ENCODE assay signal across 9 cellular contexts in the genomic region with DNA sequence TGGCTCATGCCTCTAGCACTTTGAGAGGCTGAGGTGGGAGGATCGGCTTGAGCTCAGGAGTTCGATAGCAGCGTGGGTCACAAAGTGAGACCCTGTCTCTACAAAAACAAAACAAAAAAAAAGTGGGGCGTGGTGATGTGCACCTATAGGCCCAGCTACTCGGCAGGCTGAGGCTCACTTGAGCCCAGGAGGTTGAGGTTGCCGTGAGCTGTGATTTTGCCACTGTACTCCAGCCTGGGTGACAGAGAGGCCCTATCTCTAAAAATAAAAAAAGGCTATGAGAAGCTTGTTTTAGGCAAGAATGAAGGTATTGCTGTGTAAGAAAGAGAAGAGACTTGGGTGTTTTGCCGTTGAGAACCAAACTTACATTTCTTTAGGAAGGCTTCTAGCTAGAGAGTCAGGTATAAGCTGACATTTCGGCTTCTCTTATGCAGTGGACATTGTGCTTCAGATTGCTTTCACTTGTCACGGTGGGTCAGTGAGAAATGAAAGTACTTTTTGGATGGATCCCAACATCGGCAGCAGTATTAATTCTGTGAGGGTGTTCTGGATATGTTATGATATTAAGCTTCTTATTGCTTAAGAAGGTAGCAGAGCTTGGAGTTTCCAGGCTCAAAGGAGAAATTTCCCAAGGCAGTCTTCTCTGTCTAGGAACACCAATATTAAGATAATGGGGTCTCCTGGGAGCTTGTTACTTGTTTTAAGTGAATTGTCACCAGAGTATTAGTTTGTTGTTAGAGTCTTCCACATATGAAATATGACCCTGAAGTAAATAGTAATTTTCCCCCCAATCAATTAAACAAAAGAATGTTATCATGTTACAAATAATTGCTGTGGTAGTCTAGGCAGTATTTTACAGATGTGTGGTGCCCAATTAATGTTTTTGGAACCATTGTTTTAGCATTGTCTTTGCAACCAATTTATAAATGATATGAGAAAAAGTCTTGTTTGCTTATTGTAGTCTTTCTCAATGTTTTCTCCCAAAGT. TPM values are rescaled to one million over a fixed set of nuclear protein-coding genes. Genes with fewer than 3 reads are reported as not detected.
DNase-seq lines count a peak whose midpoint lies in the region; ATAC-seq and TF ChIP-seq lines count a peak whose summit lies in the region.
"Had no signal": no experiment of that assay in that cellular context is flagged by ENCODE, and none has a peak within 500 bp of the region (broad histone marks: within the 10 kb centered on the region; RNA-seq: fewer than 3 reads in every experiment).

No MANE protein-coding gene starts in this region.

- H3K4me1 ChIP-seq in CD4-positive, CD25-positive, alpha-beta regulatory T cell (ENCODE audit: control insufficient read depth, insufficient read depth, low read length, poor library complexity, severe bottlenecking), result peaks cover 82% of the 10 kb centered on the region

- no peak for ATAC-seq in CD4-positive, CD25-positive, alpha-beta regulatory T cell (ENCODE audit: low read depth in 2 of 2)
- ATAC-seq in natural killer cell treated with Interleukin-12 subunit alpha and Interleukin-12 subunit beta and Interleukin-15 and Interleukin-18, amount 100 ng/mL, for 72 hours, result no peak
- no peak for ATAC-seq in GM19397 (IDR thresholded peaks at IDR 0.05; ENCODE audit: unreplicated experiment)

- H3K27ac ChIP-seq in CD4-positive, CD25-positive, alpha-beta regulatory T cell (ENCODE audit: insufficient read depth, low read length, poor library complexity, severe bottlenecking), result peak overlapping the region; percentile 55
- peak overlapping the region; percentile 33 to 35 for H3K27ac ChIP-seq in coronary artery

- no peaks in the 10 kb centered on the region for H3K9me3 Mint-ChIP-seq in CD4-positive, CD25-positive, alpha-beta regulatory T cell
- no peaks in the 10 kb centered on the region for H3K9me3 Mint-ChIP-seq in natural killer cell treated with Interleukin-12 subunit alpha and Interleukin-12 subunit beta and Interleukin-15 and Interleukin-18, amount 100 ng/mL, for 72 hours

- H3K27ac Mint-ChIP-seq in CD4-positive, CD25-positive, alpha-beta regulatory T cell, result peak overlapping the region; percentile 72 to 94 (median 83)
- H3K27ac Mint-ChIP-seq in natural killer cell treated with Interleukin-12 subunit alpha and Interleukin-12 subunit beta and Interleukin-15 and Interleukin-18, amount 100 ng/mL, for 72 hours, result peak overlapping the region in 1 of 2 donors; percentile 74

- peak overlapping the region; percentile 61 for H3K4me3 ChIP-seq in CD4-positive, CD25-positive, alpha-beta regulatory T cell (ENCODE audit: low read depth, low read length)
- H3K4me3 ChIP-seq in coronary artery, result peak overlapping the region; percentile 43

- H3K4me1 Mint-ChIP-seq in CD4-positive, CD25-positive, alpha-beta regulatory T cell, result peaks cover 43 to 88% (median 72%) of the 10 kb centered on the region in 4 donors
- H3K4me1 Mint-ChIP-seq in natural killer cell treated with Interleukin-12 subunit alpha and Interleukin-12 subunit beta and Interleukin-15 and Interleukin-18, amount 100 ng/mL, for 72 hours (ENCODE audit: low read depth in 2 of 2), result peaks cover 52 to 57% of the 10 kb centered on the region in 2 donors

- H3K36me3 Mint-ChIP-seq in CD4-positive, CD25-positive, alpha-beta regulatory T cell, result peaks cover 18% of the 10 kb centered on the region
- H3K36me3 Mint-ChIP-seq in natural killer cell treated with Interleukin-12 subunit alpha and Interleukin-12 subunit beta and Interleukin-15 and Interleukin-18, amount 100 ng/mL, for 72 hours, result no peaks in the 10 kb centered on the region

- TF ChIP-seq CTCF in coronary artery (IDR thresholded peaks at IDR 0.05), result no peak

- peaks cover 27% of the 10 kb centered on the region for H3K36me3 ChIP-seq in CD4-positive, CD25-positive, alpha-beta regulatory T cell (ENCODE audit: control insufficient read depth, insufficient read depth, low read length)

- H3K4me3 Mint-ChIP-seq in CD4-positive, CD25-positive, alpha-beta regulatory T cell, result peak overlapping the region; percentile 1 to 86 (median 60)
- H3K4me3 Mint-ChIP-seq in natural killer cell treated with Interleukin-12 subunit alpha and Interleukin-12 subunit beta and Interleukin-15 and Interleukin-18, amount 100 ng/mL, for 72 hours, result peak overlapping the region; percentile 67

- H3K9me3 ChIP-seq in CD4-positive, CD25-positive, alpha-beta regulatory T cell (ENCODE audit: control insufficient read depth in 2 of 2, low read length in 2 of 2), result no peaks in the 10 kb centered on the region

- no peaks in the 10 kb centered on the region for H3K27me3 Mint-ChIP-seq in CD4-positive, CD25-positive, alpha-beta regulatory T cell
- H3K27me3 Mint-ChIP-seq in natural killer cell treated with Interleukin-12 subunit alpha and Interleukin-12 subunit beta and Interleukin-15 and Interleukin-18, amount 100 ng/mL, for 72 hours, result no peaks in the 10 kb centered on the region

- DNase-seq in CD4-positive, CD25-positive, alpha-beta regulatory T cell, result no peak
- DNase-seq in NCI-H1105 (lab: John Stamatoyannopoulos, UW), result peak; percentile 24
- no peak for DNase-seq in coronary artery (ENCODE audit: low spot score)
- no peak for DNase-seq in natural killer cell treated with Interleukin-12 subunit alpha and Interleukin-12 subunit beta and Interleukin-15 and Interleukin-18, amount 100 ng/mL, for 72 hours (ENCODE audit: low spot score)
- no peak for DNase-seq in NCI-H1092 treated with DMSO at 0.1 percent for 48 hours (lab: John Stamatoyannopoulos, UW)
- DNase-seq in NK-92 treated with Interleukin-12 subunit alpha and Interleukin-12 subunit beta, amount 100 ng/mL, for 24 hours (lab: John Stamatoyannopoulos, UW), result no peak
- DNase-seq in AML-193 (lab: John Stamatoyannopoulos, UW), result no peak
- DNase-seq: NCI-H2227 treated with DMSO at 0.1 percent for 48 hours had no signal

- H3K27me3 ChIP-seq in CD4-positive, CD25-positive, alpha-beta regulatory T cell (ENCODE audit: control insufficient read depth, insufficient read depth, low read length), result no peaks in the 10 kb centered on the region

RNA-seq across cellular contexts. Expression of a gene that starts 17.6 kb away (rescaled TPM):
- total RNA-seq in CD4-positive, CD25-positive, alpha-beta regulatory T cell, result 86.4 TPM
- 10 to 100 TPM; 35.5 to 48.4 (median 40.1) TPM for polyA plus RNA-seq in CD4-positive, CD25-positive, alpha-beta regulatory T cell
- 10 to 100 TPM; 35.8 to 42.3 TPM for total RNA-seq in natural killer cell treated with Interleukin-12 subunit alpha and Interleukin-12 subunit beta and Interleukin-15 and Interleukin-18, amount 100 ng/mL, for 72 hours
